8 cellular contexts compared by ENCODE assay signal in genomic region chr3:134212898-134213665, GRCh38. TPM values are rescaled to one million over a fixed set of nuclear protein-coding genes. Genes with fewer than 3 reads are reported as not detected.
DNase-seq lines count a peak whose midpoint lies in the region; ATAC-seq, FAIRE-seq and TF ChIP-seq lines count a peak whose summit lies in the region.

No MANE protein-coding gene starts in this region.

- peaks cover 8% of the 10 kb centered on the region for H3K4me1 ChIP-seq in ovary (ENCODE audit: insufficient read depth)

- peaks cover 23% of the 10 kb centered on the region for H3K36me3 Mint-ChIP-seq in type B pancreatic cell

- peak; percentile 57 for ATAC-seq in GM21717 (IDR thresholded peaks at IDR 0.05; ENCODE audit: unreplicated experiment)

- FAIRE-seq in frontal cortex (lab: Jason Lieb, UNC) = no peak

- WGBS in ovary, 3 donors = 29 to 36% (median 33%) methylated on average over 4 of the region's 4 CpGs

- peak; percentile 93 for TF ChIP-seq CTCF in LNCAP (IDR thresholded peaks at IDR 0.05)
- peak; percentile 93 to 98 (median 94) for TF ChIP-seq CTCF in ovary (IDR thresholded peaks at IDR 0.05)
- TF ChIP-seq CTCF in type B pancreatic cell (conservative IDR thresholded peaks at IDR 0.05) = peak; percentile 98

- TF ChIP-seq EP300 in ovary (IDR thresholded peaks at IDR 0.05) = no peak

- no peaks in the 10 kb centered on the region for H3K27me3 ChIP-seq in ovary

- H3K4me3 Mint-ChIP-seq in type B pancreatic cell = no peak overlapping the region

- no peaks in the 10 kb centered on the region for H3K9me3 Mint-ChIP-seq in type B pancreatic cell

- intact Hi-C loops in ovary (cut with DNase I) = loop anchor here (2.0 to 10.0 kb wide), 7 partner anchors 88 to 262 kb away; partner anchors contain the start of gene AMOTL2 (in 2 of the 4)

- no peaks in the 10 kb centered on the region for H3K36me3 ChIP-seq in ovary

- peak; percentile 32 for DNase-seq in DMS114 treated with DMSO at 0.1 percent for 48 hours (lab: John Stamatoyannopoulos, UW; ENCODE audit: unreplicated experiment)
- DNase-seq in SHP77 treated with DMSO at 0.1 percent for 48 hours (lab: John Stamatoyannopoulos, UW) = peak; percentile 34
- peak; percentile 73 for DNase-seq in activated effector memory CD4-positive, alpha-beta T cell treated with Interleukin-2 at 50 U/mL for 16 hours
- peak; percentile 26 to 57 for DNase-seq in frontal cortex (ENCODE audit: low spot score in 2 of 2)
- peak; percentile 77 to 89 (median 88) for DNase-seq in ovary
- peak; percentile 87 for DNase-seq in type B pancreatic cell (ENCODE audit: extremely low spot score, unreplicated experiment)

- H3K27ac ChIP-seq in ovary = no peak overlapping the region

- H3K4me1 Mint-ChIP-seq in type B pancreatic cell (ENCODE audit: unreplicated experiment) = peaks cover 10% of the 10 kb centered on the region

- H3K27me3 Mint-ChIP-seq in type B pancreatic cell = no peaks in the 10 kb centered on the region

- H3K27ac Mint-ChIP-seq in type B pancreatic cell = no peak overlapping the region

- TF ChIP-seq POLR2A in ovary (IDR thresholded peaks at IDR 0.05) = no peak

- no peak overlapping the region for H3K4me3 ChIP-seq in ovary

- no peaks in the 10 kb centered on the region for H3K9me3 ChIP-seq in ovary

RNA-seq across cellular contexts. Expression of gene RYK, which starts 37.6 kb away (rescaled TPM):
- 89.3 TPM for total RNA-seq in frontal cortex
- 100 to 1,000 TPM; 100 to 171 (median 125) TPM for total RNA-seq in ovary
- 10 to 100 TPM; 78.1 to 94.9 TPM for polyA plus RNA-seq in ovary
- 50.7 and 59.2 TPM in 2 replicates for total RNA-seq in type B pancreatic cell (ENCODE audit: low replicate concordance)

Comparison
In these comparisons a context has a peak if more than half of its experiments do, and no peak if none do; other contexts are left out.
1. DNase-seq: peak in every context shown above with its lines; median percentile 88 in ovary; 87 in type B pancreatic cell; 73 in activated effector memory CD4-positive, alpha-beta T cell treated with Interleukin-2 at 50 U/mL for 16 hours; 42 in frontal cortex; 34 in SHP77 treated with DMSO at 0.1 percent for 48 hours; 32 in DMS114 treated with DMSO at 0.1 percent for 48 hours.